In the genomic region with DNA sequence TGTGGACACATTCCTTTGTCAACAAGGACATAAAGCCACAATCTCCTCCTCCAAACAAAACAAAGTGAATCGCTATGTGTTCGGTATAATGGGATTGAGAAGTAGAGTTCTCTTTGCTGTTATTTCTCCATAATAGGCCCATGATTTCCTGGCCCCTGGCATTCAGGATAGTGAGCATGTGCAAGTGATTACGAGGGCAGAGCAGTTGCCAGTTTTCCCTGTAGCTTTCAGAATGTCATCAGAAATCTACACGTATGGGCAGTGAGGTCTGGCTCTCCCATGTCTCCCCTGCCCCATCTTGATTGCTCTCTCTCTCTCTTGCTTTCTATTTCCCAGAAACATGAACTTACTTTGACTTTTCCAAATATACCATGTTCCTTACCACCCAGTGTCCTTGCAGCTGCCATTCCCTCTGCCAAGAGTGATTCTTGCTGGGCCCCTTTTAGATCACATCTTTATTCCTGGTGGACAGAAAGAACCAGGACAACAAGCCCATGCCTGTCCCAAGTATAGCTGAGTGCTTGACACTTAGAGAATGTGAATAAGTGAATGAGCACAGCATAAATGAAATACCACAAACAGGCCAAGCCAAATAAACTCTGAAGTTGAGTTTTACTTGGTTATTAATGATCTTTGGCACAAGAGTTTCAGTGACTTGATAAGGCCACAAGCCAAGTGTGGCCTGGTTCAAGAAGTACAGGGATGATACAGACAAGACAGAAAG, we compare ENCODE assay signal across 33 cellular contexts.
"Had no signal": no experiment of that assay in that cellular context is flagged by ENCODE, and none has a peak within 500 bp of the region (broad histone marks: within the 10 kb centered on the region; RNA-seq: fewer than 3 reads in every experiment).

No MANE protein-coding gene starts in this region.

- H3K36me3 Mint-ChIP-seq: activated CD4-positive, alpha-beta memory T cell treated with anti-CD3 and anti-CD28 coated beads for 36 hours; activated naive CD8-positive, alpha-beta T cell treated with anti-CD3 and anti-CD28 coated beads for 36 hours; memory B cell; stimulated activated naive B cell treated with anti-CD40 and anti-IgM and Interleukin-4, amounts not matched to agents 10 μg/mL and 1 μg/mL and 100 μg/mL, for 72 hours had no signal

- FAIRE-seq: keratinocyte, pancreas, small intestine had no signal

- H3K79me2 ChIP-seq: hepatocyte had no signal

- H3K27me3 Mint-ChIP-seq: activated CD4-positive, alpha-beta memory T cell treated with anti-CD3 and anti-CD28 coated beads for 36 hours; activated naive CD8-positive, alpha-beta T cell treated with anti-CD3 and anti-CD28 coated beads for 36 hours; stimulated activated naive B cell treated with anti-CD40 and anti-IgM and Interleukin-4, amounts not matched to agents 10 μg/mL and 1 μg/mL and 100 μg/mL, for 72 hours had no signal

- H3K4me3 ChIP-seq: adrenal gland, gastroesophageal sphincter, hepatocyte, pancreas, prostate gland, stomach, thyroid gland, upper lobe of left lung had no signal

- H3K27ac Mint-ChIP-seq: activated CD4-positive, alpha-beta memory T cell treated with anti-CD3 and anti-CD28 coated beads for 36 hours; activated naive CD4-positive, alpha-beta T cell treated with anti-CD3 and anti-CD28 coated beads for 36 hours; activated naive CD8-positive, alpha-beta T cell treated with anti-CD3 and anti-CD28 coated beads for 36 hours; activated T-helper 1 cell treated with anti-CD3 and anti-CD28 coated beads, Interleukin-12 subunit alpha, Interleukin-12 subunit beta, Interleukin-2, Interleukin-4 antibody, amounts not matched to agents 30 ng/mL and 10 ng/mL and 1 ng/mL, durations not matched to agents 14 hours and 24 hours and 36 hours; memory B cell; stimulated activated naive B cell treated with anti-CD40 and anti-IgM and Interleukin-4, amounts not matched to agents 10 μg/mL and 1 μg/mL and 100 μg/mL, for 72 hours had no signal

- ATAC-seq: activated CD4-positive, CD25-positive, alpha-beta regulatory T cell treated with anti-CD3 and anti-CD28 coated beads, Interleukin-2, amount 50 U/mL, for 24 hours; esophagus mucosa; gastroesophageal sphincter; left colon; sciatic nerve; stimulated activated naive B cell treated with anti-CD40 and anti-IgM and Interleukin-4, amounts not matched to agents 10 μg/mL and 1 μg/mL and 100 μg/mL, for 72 hours had no signal

- H3K4me1 Mint-ChIP-seq: activated naive CD8-positive, alpha-beta T cell treated with anti-CD3 and anti-CD28 coated beads for 36 hours; memory B cell; neural crest cell; stimulated activated naive B cell treated with anti-CD40 and anti-IgM and Interleukin-4, amounts not matched to agents 10 μg/mL and 1 μg/mL and 100 μg/mL, for 72 hours had no signal

- H2AFZ ChIP-seq: hepatocyte had no signal

- H3K36me3 ChIP-seq: adrenal gland, brain microvascular endothelial cell, gastroesophageal sphincter, pancreas, prostate gland, stomach, thyroid gland, upper lobe of left lung, WERI-Rb-1 had no signal

- H3K4me1 ChIP-seq: adrenal gland, pancreas, thyroid gland, upper lobe of left lung had no signal

- DNase-seq: activated CD4-positive, alpha-beta memory T cell treated with anti-CD3 and anti-CD28 coated beads for 36 hours; activated CD4-positive, alpha-beta T cell treated with anti-CD3 and anti-CD28 coated beads for 48 hours; activated CD8-positive, alpha-beta memory T cell treated with anti-CD3 and anti-CD28 coated beads, Interleukin-2, amount 50 U/mL, for 4 hours; activated effector memory CD4-positive, alpha-beta T cell treated with anti-CD3 and anti-CD28 coated beads, Interleukin-2, amount 50 U/mL, for 16 hours; activated naive CD4-positive, alpha-beta T cell treated with anti-CD3 and anti-CD28 coated beads for 36 hours; activated naive CD8-positive, alpha-beta T cell treated with anti-CD3 and anti-CD28 coated beads for 36 hours; activated T-cell treated with anti-CD3 and anti-CD28 coated beads, Interleukin-2, amount 50 U/mL, for 1 hour; adrenal gland; aorta; brain microvascular endothelial cell; caudate nucleus; left colon; nucleus accumbens; pancreas; retina; small intestine; stimulated activated CD4-positive, alpha-beta T cell treated with anti-CD3 and anti-CD28 coated beads, Interleukin-4, amount 100 ng/mL, for 4 hours; stimulated activated naive B cell treated with anti-CD40 and anti-IgM and Interleukin-4, amounts not matched to agents 10 μg/mL and 1 μg/mL and 100 μg/mL, for 72 hours; stomach; T-helper 9 cell; thyroid gland; upper lobe of left lung; WERI-Rb-1 had no signal

- H3K9me3 Mint-ChIP-seq: activated naive CD4-positive, alpha-beta T cell treated with anti-CD3 and anti-CD28 coated beads for 36 hours; neural crest cell had no signal

- H3K27ac ChIP-seq: adrenal gland, brain microvascular endothelial cell, gastroesophageal sphincter, hepatocyte, pancreas, prostate gland, stomach, thyroid gland, upper lobe of left lung, WERI-Rb-1 had no signal

- H3K27me3 ChIP-seq: adrenal gland, brain microvascular endothelial cell, gastroesophageal sphincter, hepatocyte, pancreas, stomach, thyroid gland, upper lobe of left lung had no signal

- H3K4me3 Mint-ChIP-seq: activated CD4-positive, alpha-beta memory T cell treated with anti-CD3 and anti-CD28 coated beads for 36 hours; activated naive CD4-positive, alpha-beta T cell treated with anti-CD3 and anti-CD28 coated beads for 36 hours; activated naive CD8-positive, alpha-beta T cell treated with anti-CD3 and anti-CD28 coated beads for 36 hours; activated T-helper 1 cell treated with anti-CD3 and anti-CD28 coated beads, Interleukin-12 subunit alpha, Interleukin-12 subunit beta, Interleukin-2, Interleukin-4 antibody, amounts not matched to agents 30 ng/mL and 10 ng/mL and 1 ng/mL, durations not matched to agents 14 hours and 24 hours and 36 hours; memory B cell; neural crest cell; stimulated activated naive B cell treated with anti-CD40 and anti-IgM and Interleukin-4, amounts not matched to agents 10 μg/mL and 1 μg/mL and 100 μg/mL, for 72 hours had no signal

- H3K4me2 ChIP-seq: hepatocyte had no signal

- H3K9me3 ChIP-seq: adrenal gland, gastroesophageal sphincter, pancreas, prostate gland, stomach, thyroid gland, upper lobe of left lung had no signal
